Comparison of ENCODE assay signal across 1 cellular context in the genomic region with DNA sequence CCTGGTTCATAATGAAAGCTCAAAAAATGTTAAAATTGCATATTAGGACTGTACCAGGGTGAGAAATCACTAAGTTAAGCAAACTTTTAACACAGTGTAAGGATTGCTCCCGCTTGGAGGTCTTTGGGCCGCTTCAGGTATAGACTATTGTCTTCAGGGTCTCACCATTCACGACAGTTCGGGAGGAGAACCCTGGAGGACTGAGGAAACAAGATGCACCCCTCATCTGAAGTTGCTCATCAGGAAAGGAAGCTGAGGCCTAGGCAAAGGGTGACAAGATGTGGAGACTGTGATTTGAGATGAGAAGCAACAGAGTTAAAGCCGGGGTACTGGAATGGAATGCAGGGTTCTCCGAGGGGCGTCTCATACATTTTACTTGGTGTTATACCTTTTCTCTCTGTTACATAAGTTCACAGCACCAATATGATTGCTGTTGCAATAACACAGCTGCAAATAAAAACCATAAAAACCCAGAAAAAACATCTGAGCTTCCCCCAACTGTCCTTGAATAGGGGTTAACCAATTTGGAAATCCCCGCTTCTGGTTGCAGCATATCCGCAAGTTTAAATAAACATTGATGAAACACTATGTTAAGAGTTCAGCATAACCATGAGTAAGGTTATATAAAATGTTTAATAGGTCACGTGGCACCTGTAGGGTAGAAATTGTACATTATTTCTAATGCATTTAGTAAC.
TF ChIP-seq lines count a peak whose summit lies in the region.

No MANE protein-coding gene starts in this region.

TF ChIP-seq in GM12878, 131 proteins besides CTCF, POLR2A, EP300 and RAD21 (continued from another document):
- TF ChIP-seq IKZF2 (IDR thresholded peaks at IDR 0.05) (peak; percentile 15 to 51; a peak in 3 of 4 replicates), MYC (IDR thresholded peaks at IDR 0.05; ENCODE audit: insufficient read depth, insufficient read length, insufficient replicate concordance, low read length, severe bottlenecking) (no peak), BMI1 (IDR thresholded peaks at IDR 0.05; ENCODE audit: borderline replicate concordance) (no peak), ASH2L (IDR thresholded peaks at IDR 0.05; ENCODE audit: borderline replicate concordance, low read depth) (0 out of 2 replicates have a peak, but pooled peaks have one; percentile 63), RBBP5 (conservative IDR thresholded peaks at IDR 0.05) (no peak)
- TF ChIP-seq, protein P1, sequence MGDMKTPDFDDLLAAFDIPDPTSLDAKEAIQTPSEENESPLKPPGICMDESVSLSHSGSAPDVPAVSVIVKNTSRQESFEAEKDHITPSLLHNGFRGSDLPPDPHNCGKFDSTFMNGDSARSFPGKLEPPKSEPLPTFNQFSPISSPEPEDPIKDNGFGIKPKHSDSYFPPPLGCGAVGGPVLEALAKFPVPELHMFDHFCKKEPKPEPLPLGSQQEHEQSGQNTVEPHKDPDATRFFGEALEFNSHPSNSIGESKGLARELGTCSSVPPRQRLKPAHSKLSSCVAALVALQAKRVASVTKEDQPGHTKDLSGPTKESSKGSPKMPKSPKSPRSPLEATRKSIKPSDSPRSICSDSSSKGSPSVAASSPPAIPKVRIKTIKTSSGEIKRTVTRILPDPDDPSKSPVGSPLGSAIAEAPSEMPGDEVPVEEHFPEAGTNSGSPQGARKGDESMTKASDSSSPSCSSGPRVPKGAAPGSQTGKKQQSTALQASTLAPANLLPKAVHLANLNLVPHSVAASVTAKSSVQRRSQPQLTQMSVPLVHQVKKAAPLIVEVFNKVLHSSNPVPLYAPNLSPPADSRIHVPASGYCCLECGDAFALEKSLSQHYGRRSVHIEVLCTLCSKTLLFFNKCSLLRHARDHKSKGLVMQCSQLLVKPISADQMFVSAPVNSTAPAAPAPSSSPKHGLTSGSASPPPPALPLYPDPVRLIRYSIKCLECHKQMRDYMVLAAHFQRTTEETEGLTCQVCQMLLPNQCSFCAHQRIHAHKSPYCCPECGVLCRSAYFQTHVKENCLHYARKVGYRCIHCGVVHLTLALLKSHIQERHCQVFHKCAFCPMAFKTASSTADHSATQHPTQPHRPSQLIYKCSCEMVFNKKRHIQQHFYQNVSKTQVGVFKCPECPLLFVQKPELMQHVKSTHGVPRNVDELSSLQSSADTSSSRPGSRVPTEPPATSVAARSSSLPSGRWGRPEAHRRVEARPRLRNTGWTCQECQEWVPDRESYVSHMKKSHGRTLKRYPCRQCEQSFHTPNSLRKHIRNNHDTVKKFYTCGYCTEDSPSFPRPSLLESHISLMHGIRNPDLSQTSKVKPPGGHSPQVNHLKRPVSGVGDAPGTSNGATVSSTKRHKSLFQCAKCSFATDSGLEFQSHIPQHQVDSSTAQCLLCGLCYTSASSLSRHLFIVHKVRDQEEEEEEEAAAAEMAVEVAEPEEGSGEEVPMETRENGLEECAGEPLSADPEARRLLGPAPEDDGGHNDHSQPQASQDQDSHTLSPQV (IDR thresholded peaks at IDR 0.05): 0 out of 2 replicates have a peak, but pooled peaks have one; percentile 40
- TF ChIP-seq, protein P2, sequence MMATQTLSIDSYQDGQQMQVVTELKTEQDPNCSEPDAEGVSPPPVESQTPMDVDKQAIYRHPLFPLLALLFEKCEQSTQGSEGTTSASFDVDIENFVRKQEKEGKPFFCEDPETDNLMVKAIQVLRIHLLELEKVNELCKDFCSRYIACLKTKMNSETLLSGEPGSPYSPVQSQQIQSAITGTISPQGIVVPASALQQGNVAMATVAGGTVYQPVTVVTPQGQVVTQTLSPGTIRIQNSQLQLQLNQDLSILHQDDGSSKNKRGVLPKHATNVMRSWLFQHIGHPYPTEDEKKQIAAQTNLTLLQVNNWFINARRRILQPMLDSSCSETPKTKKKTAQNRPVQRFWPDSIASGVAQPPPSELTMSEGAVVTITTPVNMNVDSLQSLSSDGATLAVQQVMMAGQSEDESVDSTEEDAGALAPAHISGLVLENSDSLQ (IDR thresholded peaks at IDR 0.05): no peak
